In genomic region chr17:68431661-68432071, GRCh38 we compare ENCODE assay signal across 1 cellular context.
A peak's percentile ranks its signal among the peaks of the same experiment; 100 is the strongest.
TF ChIP-seq lines count a peak whose summit lies in the region.

No MANE protein-coding gene starts in this region.

TF ChIP-seq in K562, 482 proteins besides CTCF, POLR2A, EP300 and RAD21 (continued from another document):
- TF ChIP-seq, protein P1, sequence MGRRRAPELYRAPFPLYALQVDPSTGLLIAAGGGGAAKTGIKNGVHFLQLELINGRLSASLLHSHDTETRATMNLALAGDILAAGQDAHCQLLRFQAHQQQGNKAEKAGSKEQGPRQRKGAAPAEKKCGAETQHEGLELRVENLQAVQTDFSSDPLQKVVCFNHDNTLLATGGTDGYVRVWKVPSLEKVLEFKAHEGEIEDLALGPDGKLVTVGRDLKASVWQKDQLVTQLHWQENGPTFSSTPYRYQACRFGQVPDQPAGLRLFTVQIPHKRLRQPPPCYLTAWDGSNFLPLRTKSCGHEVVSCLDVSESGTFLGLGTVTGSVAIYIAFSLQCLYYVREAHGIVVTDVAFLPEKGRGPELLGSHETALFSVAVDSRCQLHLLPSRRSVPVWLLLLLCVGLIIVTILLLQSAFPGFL (CRISPR knock-in tag; IDR thresholded peaks at IDR 0.05), result no peak
- TF ChIP-seq SMC3 (conservative IDR thresholded peaks at IDR 0.05; ENCODE audit: insufficient read depth, low read depth, low read length) (0 out of 2 replicates have a peak, but pooled peaks have one; percentile 20), HDGF (IDR thresholded peaks at IDR 0.05) (no peak), ZSCAN32 (CRISPR knock-in tag; IDR thresholded peaks at IDR 0.05) (no peak), ZBTB40 (IDR thresholded peaks at IDR 0.05) (no peak), ZBTB40 (CRISPR knock-in tag; IDR thresholded peaks at IDR 0.05) (no peak), NFIC (IDR thresholded peaks at IDR 0.05) (no peak), RFX5 (IDR thresholded peaks at IDR 0.05; ENCODE audit: low read depth, low read length) (0 out of 2 replicates have a peak, but pooled peaks have one; percentile 44)
- TF ChIP-seq, protein P2, sequence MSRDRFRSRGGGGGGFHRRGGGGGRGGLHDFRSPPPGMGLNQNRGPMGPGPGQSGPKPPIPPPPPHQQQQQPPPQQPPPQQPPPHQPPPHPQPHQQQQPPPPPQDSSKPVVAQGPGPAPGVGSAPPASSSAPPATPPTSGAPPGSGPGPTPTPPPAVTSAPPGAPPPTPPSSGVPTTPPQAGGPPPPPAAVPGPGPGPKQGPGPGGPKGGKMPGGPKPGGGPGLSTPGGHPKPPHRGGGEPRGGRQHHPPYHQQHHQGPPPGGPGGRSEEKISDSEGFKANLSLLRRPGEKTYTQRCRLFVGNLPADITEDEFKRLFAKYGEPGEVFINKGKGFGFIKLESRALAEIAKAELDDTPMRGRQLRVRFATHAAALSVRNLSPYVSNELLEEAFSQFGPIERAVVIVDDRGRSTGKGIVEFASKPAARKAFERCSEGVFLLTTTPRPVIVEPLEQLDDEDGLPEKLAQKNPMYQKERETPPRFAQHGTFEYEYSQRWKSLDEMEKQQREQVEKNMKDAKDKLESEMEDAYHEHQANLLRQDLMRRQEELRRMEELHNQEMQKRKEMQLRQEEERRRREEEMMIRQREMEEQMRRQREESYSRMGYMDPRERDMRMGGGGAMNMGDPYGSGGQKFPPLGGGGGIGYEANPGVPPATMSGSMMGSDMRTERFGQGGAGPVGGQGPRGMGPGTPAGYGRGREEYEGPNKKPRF (IDR thresholded peaks at IDR 0.05; ENCODE audit: low read depth, low read length), result no peak
- TF ChIP-seq, protein P3, sequence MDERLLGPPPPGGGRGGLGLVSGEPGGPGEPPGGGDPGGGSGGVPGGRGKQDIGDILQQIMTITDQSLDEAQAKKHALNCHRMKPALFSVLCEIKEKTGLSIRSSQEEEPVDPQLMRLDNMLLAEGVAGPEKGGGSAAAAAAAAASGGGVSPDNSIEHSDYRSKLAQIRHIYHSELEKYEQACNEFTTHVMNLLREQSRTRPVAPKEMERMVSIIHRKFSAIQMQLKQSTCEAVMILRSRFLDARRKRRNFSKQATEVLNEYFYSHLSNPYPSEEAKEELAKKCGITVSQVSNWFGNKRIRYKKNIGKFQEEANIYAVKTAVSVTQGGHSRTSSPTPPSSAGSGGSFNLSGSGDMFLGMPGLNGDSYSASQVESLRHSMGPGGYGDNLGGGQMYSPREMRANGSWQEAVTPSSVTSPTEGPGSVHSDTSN (CRISPR knock-in tag; IDR thresholded peaks at IDR 0.05; ENCODE audit: low read depth), result no peak
- TF ChIP-seq, protein P3 (tag; conservative IDR thresholded peaks at IDR 0.05; ENCODE audit: low read depth), result 0 out of 2 replicates have a peak, but pooled peaks have one; percentile 18
- TF ChIP-seq, protein P4, sequence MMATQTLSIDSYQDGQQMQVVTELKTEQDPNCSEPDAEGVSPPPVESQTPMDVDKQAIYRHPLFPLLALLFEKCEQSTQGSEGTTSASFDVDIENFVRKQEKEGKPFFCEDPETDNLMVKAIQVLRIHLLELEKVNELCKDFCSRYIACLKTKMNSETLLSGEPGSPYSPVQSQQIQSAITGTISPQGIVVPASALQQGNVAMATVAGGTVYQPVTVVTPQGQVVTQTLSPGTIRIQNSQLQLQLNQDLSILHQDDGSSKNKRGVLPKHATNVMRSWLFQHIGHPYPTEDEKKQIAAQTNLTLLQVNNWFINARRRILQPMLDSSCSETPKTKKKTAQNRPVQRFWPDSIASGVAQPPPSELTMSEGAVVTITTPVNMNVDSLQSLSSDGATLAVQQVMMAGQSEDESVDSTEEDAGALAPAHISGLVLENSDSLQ (IDR thresholded peaks at IDR 0.05), result 0 out of 2 replicates have a peak, but pooled peaks have one; percentile 10
